ENCODE assay signal across 16 cellular contexts in the genomic region with DNA sequence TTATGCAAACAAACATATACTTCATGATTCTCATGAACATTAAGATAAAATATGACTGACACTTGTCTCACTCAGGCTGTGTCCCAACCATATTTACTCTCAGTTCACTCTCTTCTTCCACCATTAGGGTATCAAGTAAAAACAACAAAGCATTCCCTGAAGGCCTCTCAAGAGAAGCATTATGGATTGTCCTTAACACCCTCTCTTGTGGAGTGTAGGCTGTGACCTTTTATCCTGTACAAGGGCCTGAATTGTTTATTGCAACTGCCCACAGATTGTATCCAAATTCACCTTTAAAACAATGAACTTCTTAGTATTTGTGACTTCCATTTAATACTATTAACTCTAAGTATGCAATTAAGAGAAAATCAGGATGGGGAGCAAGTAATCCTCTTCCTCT.
"Had no signal": no experiment of that assay in that cellular context is flagged by ENCODE, and none has a peak within 500 bp of the region (broad histone marks: within the 10 kb centered on the region; RNA-seq: fewer than 3 reads in every experiment).

No MANE protein-coding gene starts in this region.

- H3K9ac ChIP-seq: parathyroid adenoma had no signal

- H3K27ac ChIP-seq: coronary artery, parathyroid adenoma, stomach, testis, upper lobe of left lung had no signal

- H3K27me3 ChIP-seq: stomach, testis, upper lobe of left lung had no signal

- H3K4me3 ChIP-seq: coronary artery, lung, stomach, testis, upper lobe of left lung had no signal

- DNase-seq: activated CD4-positive, CD25-positive, alpha-beta regulatory T cell treated with anti-CD3 and anti-CD28 coated beads, Interleukin-2, amount 50 U/mL, for 72 hours; activated naive CD4-positive, alpha-beta T cell treated with anti-CD3 and anti-CD28 coated beads for 36 hours; effector memory CD4-positive, alpha-beta T cell; foreskin fibroblast; glutamatergic neuron; kidney glomerular epithelial cell; naive B cell; stimulated activated CD4-positive, alpha-beta T cell treated with anti-CD3 and anti-CD28 coated beads, Interleukin-12 subunit alpha, Interleukin-12 subunit beta, amount 100 ng/mL, for 4 hours; stimulated activated CD4-positive, alpha-beta T cell treated with anti-CD3 and anti-CD28 coated beads, Interleukin-2, amount 100 ng/mL, for 24 hours; stomach; T1000; testis; upper lobe of left lung had no signal

- H3K4me1 ChIP-seq: parathyroid adenoma, testis had no signal

- H2AFZ ChIP-seq: parathyroid adenoma had no signal

- H3K9me3 ChIP-seq: stomach, testis, upper lobe of left lung had no signal
